26 cellular contexts compared by ENCODE assay signal in genomic region chr1:46484783-46485490, GRCh38. TPM values are rescaled to one million over a fixed set of nuclear protein-coding genes. Genes with fewer than 3 reads are reported as not detected.
"Had no signal": no experiment of that assay in that cellular context is flagged by ENCODE, and none has a peak within 500 bp of the region (broad histone marks: within the 10 kb centered on the region; RNA-seq: fewer than 3 reads in every experiment).

No MANE protein-coding gene starts in this region.

- DNase-seq: activated gamma-delta T cell treated with Interleukin-2 at 50 U/mL for 16 hours; activated T-cell treated with anti-CD3 and anti-CD28 coated beads, Interleukin-2, amount 50 U/mL, for 1 hour; anterior cingulate cortex; effector CD8-positive, alpha-beta T cell; foreskin keratinocyte; islet precursor cell; left cardiac atrium; nucleus accumbens; sigmoid colon; stimulated activated CD4-positive, alpha-beta T cell treated with anti-CD3 and anti-CD28 coated beads, Interleukin-2, amount 100 ng/mL, for 48 hours; stimulated activated CD8-positive, alpha-beta memory T cell treated with anti-CD3 and anti-CD28 coated beads, Interleukin-4, amount 100 ng/mL, for 48 hours; stimulated activated naive CD4-positive, alpha-beta T cell; testis; uterus had no signal

- H3K36me3 Mint-ChIP-seq: activated naive CD4-positive, alpha-beta T cell treated with anti-CD3 and anti-CD28 coated beads, Interleukin-2, amount 50 U/mL, for 24 hours; brain had no signal

- H3K9me3 ChIP-seq: sigmoid colon, testis, uterus had no signal

- H3K27ac ChIP-seq: foreskin keratinocyte, hepatocyte, sigmoid colon, testis, uterus had no signal

- H3K4me3 ChIP-seq: hepatocyte, sigmoid colon, smooth muscle cell, uterus had no signal

- H3K4me1 ChIP-seq: foreskin keratinocyte had no signal

- H3K27ac Mint-ChIP-seq: activated naive CD4-positive, alpha-beta T cell treated with anti-CD3 and anti-CD28 coated beads, Interleukin-2, amount 50 U/mL, for 24 hours; dendritic cell treated with granulocyte-macrophage colony-stimulating factor and Interleukin-4, amounts not matched to agents 40 ng/mL and 50 ng/mL, for 4 days; nephron; T-helper 2 cell treated with Interferon-gamma antibody and Interleukin-4, amounts not matched to agents 5 μg/mL and 100 μg/mL, for 36 hours had no signal

- H3K36me3 ChIP-seq: sigmoid colon, uterus had no signal

- ATAC-seq: foreskin keratinocyte, left cardiac atrium had no signal

- H3K4me3 Mint-ChIP-seq: activated naive CD4-positive, alpha-beta T cell treated with anti-CD3 and anti-CD28 coated beads, Interleukin-2, amount 50 U/mL, for 24 hours; dendritic cell treated with granulocyte-macrophage colony-stimulating factor and Interleukin-4, amounts not matched to agents 40 ng/mL and 50 ng/mL, for 4 days; nephron; T-helper 2 cell treated with Interferon-gamma antibody and Interleukin-4, amounts not matched to agents 5 μg/mL and 100 μg/mL, for 36 hours had no signal

- H2AFZ ChIP-seq: hepatocyte had no signal

- H3K9me3 Mint-ChIP-seq: activated naive CD4-positive, alpha-beta T cell treated with anti-CD3 and anti-CD28 coated beads, Interleukin-2, amount 50 U/mL, for 24 hours; dendritic cell treated with granulocyte-macrophage colony-stimulating factor and Interleukin-4, amounts not matched to agents 40 ng/mL and 50 ng/mL, for 4 days; nephron; T-helper 2 cell treated with Interferon-gamma antibody and Interleukin-4, amounts not matched to agents 5 μg/mL and 100 μg/mL, for 36 hours had no signal

- H3K27me3 ChIP-seq: testis had no signal

RNA-seq across cellular contexts. Expression of gene DMBX1, which starts 4.7 kb away (rescaled TPM):
- total RNA-seq: cardiac septum, foreskin keratinocyte, hepatocyte, left cardiac atrium, liver, mononuclear cell, myocyte, renal cortical epithelial cell, sigmoid colon, smooth muscle cell had no signal
- polyA plus RNA-seq: foreskin keratinocyte, hepatocyte, liver, sigmoid colon, smooth muscle cell had no signal
